In the genomic region with DNA sequence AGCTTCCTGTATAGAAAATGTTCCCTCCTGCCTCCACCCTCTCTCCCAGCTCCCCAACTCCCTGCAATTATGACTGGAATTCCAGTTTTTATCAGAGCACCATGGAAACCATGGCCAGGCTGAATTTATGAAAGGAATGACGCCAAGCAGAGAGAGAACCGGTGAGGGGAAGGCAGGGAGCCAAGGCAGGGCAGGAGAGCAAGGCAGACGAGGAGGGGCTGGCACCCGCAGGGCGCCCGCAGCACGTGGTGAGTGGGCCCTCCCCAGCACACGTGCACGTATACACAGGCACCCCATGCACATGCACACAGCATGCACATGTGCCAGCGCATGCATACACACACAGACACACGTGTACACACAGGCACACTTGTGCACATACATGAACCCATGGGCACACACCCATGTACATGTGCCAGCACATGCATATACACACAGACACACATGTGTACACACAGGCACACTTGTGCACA, we compare ENCODE assay signal across 1 cellular context.
TF ChIP-seq lines count a peak whose summit lies in the region.

No MANE protein-coding gene starts in this region.

TF ChIP-seq in HepG2, 621 proteins besides CTCF, POLR2A, EP300 and RAD21:
- no peak for TF ChIP-seq EZH2 (conservative IDR thresholded peaks at IDR 0.05; ENCODE audit: low read depth, low read length)
- TF ChIP-seq, protein P1, sequence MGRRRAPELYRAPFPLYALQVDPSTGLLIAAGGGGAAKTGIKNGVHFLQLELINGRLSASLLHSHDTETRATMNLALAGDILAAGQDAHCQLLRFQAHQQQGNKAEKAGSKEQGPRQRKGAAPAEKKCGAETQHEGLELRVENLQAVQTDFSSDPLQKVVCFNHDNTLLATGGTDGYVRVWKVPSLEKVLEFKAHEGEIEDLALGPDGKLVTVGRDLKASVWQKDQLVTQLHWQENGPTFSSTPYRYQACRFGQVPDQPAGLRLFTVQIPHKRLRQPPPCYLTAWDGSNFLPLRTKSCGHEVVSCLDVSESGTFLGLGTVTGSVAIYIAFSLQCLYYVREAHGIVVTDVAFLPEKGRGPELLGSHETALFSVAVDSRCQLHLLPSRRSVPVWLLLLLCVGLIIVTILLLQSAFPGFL (CRISPR knock-in tag; IDR thresholded peaks at IDR 0.05), result no peak
- peak; percentile 31; the same call in 1 of the 2 replicates for TF ChIP-seq ZNF552 (CRISPR knock-in tag; IDR thresholded peaks at IDR 0.05; ENCODE audit: borderline replicate concordance)
- TF ChIP-seq ATF4 (CRISPR knock-in tag; IDR thresholded peaks at IDR 0.05), result no peak
- no peak for TF ChIP-seq RCOR2 (CRISPR knock-in tag; IDR thresholded peaks at IDR 0.05)
- no peak for TF ChIP-seq ZNF33A (CRISPR knock-in tag; IDR thresholded peaks at IDR 0.05; ENCODE audit: borderline replicate concordance)
- TF ChIP-seq ZNF430 (CRISPR knock-in tag; IDR thresholded peaks at IDR 0.05), result no peak
- TF ChIP-seq, protein P2, sequence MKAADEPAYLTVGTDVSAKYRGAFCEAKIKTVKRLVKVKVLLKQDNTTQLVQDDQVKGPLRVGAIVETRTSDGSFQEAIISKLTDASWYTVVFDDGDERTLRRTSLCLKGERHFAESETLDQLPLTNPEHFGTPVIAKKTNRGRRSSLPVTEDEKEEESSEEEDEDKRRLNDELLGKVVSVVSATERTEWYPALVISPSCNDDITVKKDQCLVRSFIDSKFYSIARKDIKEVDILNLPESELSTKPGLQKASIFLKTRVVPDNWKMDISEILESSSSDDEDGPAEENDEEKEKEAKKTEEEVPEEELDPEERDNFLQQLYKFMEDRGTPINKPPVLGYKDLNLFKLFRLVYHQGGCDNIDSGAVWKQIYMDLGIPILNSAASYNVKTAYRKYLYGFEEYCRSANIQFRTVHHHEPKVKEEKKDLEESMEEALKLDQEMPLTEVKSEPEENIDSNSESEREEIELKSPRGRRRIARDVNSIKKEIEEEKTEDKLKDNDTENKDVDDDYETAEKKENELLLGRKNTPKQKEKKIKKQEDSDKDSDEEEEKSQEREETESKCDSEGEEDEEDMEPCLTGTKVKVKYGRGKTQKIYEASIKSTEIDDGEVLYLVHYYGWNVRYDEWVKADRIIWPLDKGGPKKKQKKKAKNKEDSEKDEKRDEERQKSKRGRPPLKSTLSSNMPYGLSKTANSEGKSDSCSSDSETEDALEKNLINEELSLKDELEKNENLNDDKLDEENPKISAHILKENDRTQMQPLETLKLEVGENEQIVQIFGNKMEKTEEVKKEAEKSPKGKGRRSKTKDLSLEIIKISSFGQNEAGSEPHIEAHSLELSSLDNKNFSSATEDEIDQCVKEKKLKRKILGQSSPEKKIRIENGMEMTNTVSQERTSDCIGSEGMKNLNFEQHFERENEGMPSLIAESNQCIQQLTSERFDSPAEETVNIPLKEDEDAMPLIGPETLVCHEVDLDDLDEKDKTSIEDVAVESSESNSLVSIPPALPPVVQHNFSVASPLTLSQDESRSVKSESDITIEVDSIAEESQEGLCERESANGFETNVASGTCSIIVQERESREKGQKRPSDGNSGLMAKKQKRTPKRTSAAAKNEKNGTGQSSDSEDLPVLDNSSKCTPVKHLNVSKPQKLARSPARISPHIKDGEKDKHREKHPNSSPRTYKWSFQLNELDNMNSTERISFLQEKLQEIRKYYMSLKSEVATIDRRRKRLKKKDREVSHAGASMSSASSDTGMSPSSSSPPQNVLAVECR (CRISPR knock-in tag; IDR thresholded peaks at IDR 0.05; ENCODE audit: borderline replicate concordance), result no peak
- TF ChIP-seq ZNF704 (CRISPR knock-in tag; IDR thresholded peaks at IDR 0.05; ENCODE audit: borderline replicate concordance), result no peak
- no peak for TF ChIP-seq PCBP2 (optimal IDR thresholded peaks at IDR 0.05; ENCODE audit: low read depth, low read length, poor library complexity, severe bottlenecking)
- no peak for TF ChIP-seq ARHGAP35 (CRISPR knock-in tag; IDR thresholded peaks at IDR 0.05; ENCODE audit: borderline replicate concordance)
- 0 out of 2 replicates have a peak, but pooled peaks have one; percentile 40 for TF ChIP-seq ZSCAN21 (CRISPR knock-in tag; IDR thresholded peaks at IDR 0.05; ENCODE audit: borderline replicate concordance)
- no peak for TF ChIP-seq TEF (CRISPR knock-in tag; IDR thresholded peaks at IDR 0.05)
- 0 out of 2 replicates have a peak, but pooled peaks have one; percentile 15 for TF ChIP-seq GABPA (IDR thresholded peaks at IDR 0.05; ENCODE audit: low read depth, low read length)
- no peak for TF ChIP-seq GABPA (CRISPR knock-in tag; IDR thresholded peaks at IDR 0.05; ENCODE audit: low read depth)
- TF ChIP-seq SIN3B (IDR thresholded peaks at IDR 0.05; ENCODE audit: low read length), result no peak
- no peak for TF ChIP-seq XRCC5 (optimal IDR thresholded peaks at IDR 0.05; ENCODE audit: low read length)
- TF ChIP-seq SIX4 (CRISPR knock-in tag; IDR thresholded peaks at IDR 0.05), result no peak
- TF ChIP-seq, protein P3, sequence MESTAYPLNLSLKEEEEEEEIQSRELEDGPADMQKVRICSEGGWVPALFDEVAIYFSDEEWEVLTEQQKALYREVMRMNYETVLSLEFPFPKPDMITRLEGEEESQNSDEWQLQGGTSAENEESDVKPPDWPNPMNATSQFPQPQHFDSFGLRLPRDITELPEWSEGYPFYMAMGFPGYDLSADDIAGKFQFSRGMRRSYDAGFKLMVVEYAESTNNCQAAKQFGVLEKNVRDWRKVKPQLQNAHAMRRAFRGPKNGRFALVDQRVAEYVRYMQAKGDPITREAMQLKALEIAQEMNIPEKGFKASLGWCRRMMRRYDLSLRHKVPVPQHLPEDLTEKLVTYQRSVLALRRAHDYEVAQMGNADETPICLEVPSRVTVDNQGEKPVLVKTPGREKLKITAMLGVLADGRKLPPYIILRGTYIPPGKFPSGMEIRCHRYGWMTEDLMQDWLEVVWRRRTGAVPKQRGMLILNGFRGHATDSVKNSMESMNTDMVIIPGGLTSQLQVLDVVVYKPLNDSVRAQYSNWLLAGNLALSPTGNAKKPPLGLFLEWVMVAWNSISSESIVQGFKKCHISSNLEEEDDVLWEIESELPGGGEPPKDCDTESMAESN (CRISPR knock-in tag; conservative IDR thresholded peaks at IDR 0.05), result no peak
- peak; percentile 100 for TF ChIP-seq MNT (IDR thresholded peaks at IDR 0.05)
- TF ChIP-seq MED1 (CRISPR knock-in tag; IDR thresholded peaks at IDR 0.05), result no peak
